Comparison of ENCODE assay signal across 8 cellular contexts in the genomic region with DNA sequence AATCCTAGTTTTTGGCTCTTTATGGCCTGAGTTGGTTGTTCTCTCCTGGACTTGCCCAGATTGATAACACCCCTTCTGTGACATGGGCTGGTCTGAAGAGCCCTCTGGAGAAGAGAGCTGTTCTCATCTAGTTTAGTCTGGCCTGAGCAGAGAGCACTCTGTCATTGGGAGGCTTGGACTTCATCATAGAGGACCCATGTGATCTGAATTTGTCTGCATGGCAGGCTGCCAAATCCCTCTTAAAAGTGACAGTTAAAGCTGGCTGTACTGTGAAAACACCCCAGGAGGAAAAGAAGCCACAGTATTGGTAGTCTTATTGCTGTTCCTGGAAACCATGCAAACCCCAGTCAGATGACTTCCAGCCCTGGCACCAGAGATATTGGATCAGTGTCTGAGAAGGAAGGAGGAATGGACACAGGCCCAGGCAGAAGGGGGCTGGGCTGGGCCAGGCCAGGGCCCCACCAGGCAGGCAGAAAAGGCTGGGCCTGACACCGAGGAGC. TPM values are rescaled to one million over a fixed set of nuclear protein-coding genes. Genes with fewer than 3 reads are reported as not detected.
DNase-seq lines count a peak whose midpoint lies in the region; ATAC-seq and TF ChIP-seq lines count a peak whose summit lies in the region.

No MANE protein-coding gene starts in this region.

- H3K4me3 ChIP-seq in cardiac fibroblast (replicated peaks in 1 of 2; ENCODE audit: low read depth in 2 of 2, low read length in 2 of 2) = no peak overlapping the region
- no peak overlapping the region for H3K4me3 ChIP-seq in right lobe of liver
- no peak overlapping the region for H3K4me3 ChIP-seq in uterus

- TF ChIP-seq CTCF in cardiac fibroblast (IDR thresholded peaks at IDR 0.05; ENCODE audit: low read depth, low read length) (no peak), right lobe of liver (IDR thresholded peaks at IDR 0.05) (no peak), uterus (IDR thresholded peaks at IDR 0.05) (no peak)

- TF ChIP-seq POLR2A in right lobe of liver (IDR thresholded peaks at IDR 0.05) (no peak), uterus (IDR thresholded peaks at IDR 0.05) (no peak)

- no peaks in the 10 kb centered on the region for H3K36me3 ChIP-seq in right lobe of liver
- H3K36me3 ChIP-seq in uterus = no peaks in the 10 kb centered on the region

- H3K27me3 ChIP-seq in right lobe of liver (no peaks in the 10 kb centered on the region), uterus (no peaks in the 10 kb centered on the region)

- H3K27ac ChIP-seq in right lobe of liver (peak overlapping the region; percentile 24 to 45 (median 37)), uterus (peak overlapping the region in 1 of 2 donors; percentile 29)

- DNase-seq in GM04503 (ENCODE audit: low read depth) = peak; percentile 56
- peak; percentile 96 for DNase-seq in NCI-H2196 (lab: John Stamatoyannopoulos, UW; ENCODE audit: unreplicated experiment)
- DNase-seq in cardiac fibroblast (ENCODE audit: low read depth in 2 of 2) = peak; percentile 25 to 94
- DNase-seq in right lobe of liver = peak; percentile 62 to 87 (median 68)
- peak; percentile 44 to 76 for DNase-seq in uterus
- DNase-seq in activated CD8-positive, alpha-beta memory T cell treated with anti-CD3 and anti-CD28 coated beads, Interleukin-2, amount 50 U/mL, for 4 hours = no peak

- H3K9me3 ChIP-seq in right lobe of liver (no peaks in the 10 kb centered on the region), uterus (no peaks in the 10 kb centered on the region)

- H3K4me1 ChIP-seq in right lobe of liver (peaks cover 0 to 9% (median 2%) of the 10 kb centered on the region in 4 donors), uterus (peaks cover 0 to 9% of the 10 kb centered on the region in 2 donors)

- ATAC-seq in right lobe of liver = peak; percentile 52 to 72 (median 63)
- ATAC-seq in GM21619 (IDR thresholded peaks at IDR 0.05; ENCODE audit: unreplicated experiment) = no peak
- no peak for ATAC-seq in GM18858 (IDR thresholded peaks at IDR 0.05; ENCODE audit: unreplicated experiment)

- WGBS in right lobe of liver (ENCODE audit: insufficient coverage, low coverage, low lambda C conversion rate, missing lambda C conversion rate) = 29% methylated on average over 1 of the region's 1 CpG

- intact Hi-C loops in right lobe of liver (cut with DNase I) (no loop called here), uterus (cut with DNase I; ENCODE audit: low total_unique reads) (no loop called here)

RNA-seq across cellular contexts. Expression of a gene that starts 3.7 kb away (rescaled TPM):
- total RNA-seq in right lobe of liver (1 to 10 TPM in 5 of 6 experiments, under 1 TPM in 1; 0.81 to 3.5 (median 1.7) TPM), uterus (1 to 10 TPM in 3 of 4 donors, under 1 TPM in 1; 0.29 to 3.6 (median 2.8) TPM)

RNA-seq across cellular contexts. Expression of a gene that starts 5.6 kb away (rescaled TPM):
- total RNA-seq in right lobe of liver (1 to 10 TPM in 2 of 6 experiments, under 1 TPM in 4; 0.24 to 1.4 (median 0.78) TPM), uterus (1 to 10 TPM in 1 of 4 donors, under 1 TPM in 1, not detected in 2; 0.40 to 1.9 TPM)

RNA-seq across cellular contexts. Expression of a gene that starts 33.0 kb away (rescaled TPM):
- total RNA-seq in right lobe of liver = 10 to 100 TPM; 36.5 to 70.5 (median 67.1) TPM
- total RNA-seq in uterus = 10 to 100 TPM; 10.5 to 36.8 (median 20.4) TPM

RNA-seq across cellular contexts. Expression of a gene that starts 40.6 kb away (rescaled TPM):
- total RNA-seq in right lobe of liver (under 1 TPM in 1 of 6 experiments, not detected in 5; 0.27 TPM), uterus (under 1 TPM in 2 of 4 donors, not detected in 2; 0.35 to 0.82 TPM)

RNA-seq across cellular contexts. Expression of a gene that starts 57.3 kb away (rescaled TPM):
- 100 to 1,000 TPM in 2 of 6 experiments, 10 to 100 TPM in 4; 35.3 to 140 (median 73.6) TPM for total RNA-seq in right lobe of liver
- total RNA-seq in uterus = 10 to 100 TPM in 3 of 4 donors, 1 to 10 TPM in 1; 1.5 to 26.6 (median 16.1) TPM

Comparison
In these comparisons a context has a peak if more than half of its experiments do, and no peak if none do; other contexts are left out.
1. ATAC-seq: peak in right lobe of liver (4 of 4); none in GM21619 (single experiment) and GM18858 (single experiment).